16 cellular contexts compared by ENCODE assay signal in genomic region chr6:98433325-98433724, GRCh38.
DNase-seq lines count a peak whose midpoint lies in the region; ATAC-seq and TF ChIP-seq lines count a peak whose summit lies in the region.
"Had no signal": no experiment of that assay in that cellular context is flagged by ENCODE, and none has a peak within 500 bp of the region (broad histone marks: within the 10 kb centered on the region; RNA-seq: fewer than 3 reads in every experiment).

No MANE protein-coding gene starts in this region.

- ATAC-seq in GM18907 (IDR thresholded peaks at IDR 0.05; ENCODE audit: unreplicated experiment): peak; percentile 85
- peak; percentile 97 for ATAC-seq in GM21529 (IDR thresholded peaks at IDR 0.05; ENCODE audit: unreplicated experiment)
- peak; percentile 95 for ATAC-seq in HG03060 (IDR thresholded peaks at IDR 0.05; ENCODE audit: low read depth, unreplicated experiment)
- ATAC-seq: left cardiac atrium, sciatic nerve, T-helper 17 cell had no signal

- no peak overlapping the region for H3K4me2 ChIP-seq in MM.1S (ENCODE audit: low read depth, low read length)
- H3K4me2 ChIP-seq: BLaER1 treated with 17β-estradiol and CSF1 and Interleukin-3, amounts not matched to agents 10 nM and 100 nM had no signal

- no peaks in the 10 kb centered on the region for H3K27me3 ChIP-seq in MM.1S (replicated peaks; ENCODE audit: insufficient read depth, low read length)
- H3K27me3 ChIP-seq in breast epithelium: no peaks in the 10 kb centered on the region
- H3K27me3 ChIP-seq: BLaER1 treated with 17β-estradiol and CSF1 and Interleukin-3, amounts not matched to agents 10 nM and 100 nM had no signal

- no peak overlapping the region for H3K9ac ChIP-seq in MM.1S (ENCODE audit: low read length)
- H3K9ac ChIP-seq: BLaER1 treated with 17β-estradiol and CSF1 and Interleukin-3, amounts not matched to agents 10 nM and 100 nM had no signal

- H3K4me3 ChIP-seq in MM.1S (ENCODE audit: low read length) (no peak overlapping the region), breast epithelium (no peak overlapping the region)
- H3K4me3 ChIP-seq: BLaER1 treated with 17β-estradiol and CSF1 and Interleukin-3, amounts not matched to agents 10 nM and 100 nM had no signal

- no peak for TF ChIP-seq CTCF in MM.1S (IDR thresholded peaks at IDR 0.05; ENCODE audit: low read length)
- TF ChIP-seq CTCF in breast epithelium (IDR thresholded peaks at IDR 0.05): no peak

- H3K9me3 ChIP-seq in MM.1S (replicated peaks; ENCODE audit: insufficient read depth, low read length): no peaks in the 10 kb centered on the region
- H3K9me3 ChIP-seq in breast epithelium: peaks cover 0 to 23% of the 10 kb centered on the region in 2 donors

- TF ChIP-seq POLR2A in breast epithelium (IDR thresholded peaks at IDR 0.05): no peak

- H3K27ac ChIP-seq in MM.1S (ENCODE audit: low read length) (peak overlapping the region; percentile 22; the same call in 1 of the 2 replicates), breast epithelium (no peak overlapping the region)
- H3K27ac ChIP-seq: BLaER1 treated with 17β-estradiol and CSF1 and Interleukin-3, amounts not matched to agents 10 nM and 100 nM had no signal

- H3K79me2 ChIP-seq in MM.1S (ENCODE audit: low read length): no peaks in the 10 kb centered on the region

- intact Hi-C loops in breast epithelium (cut with DNase I; ENCODE audit: low total_unique reads): no loop called here

- H3K4me1 ChIP-seq in MM.1S (ENCODE audit: low read length): 0 out of 2 replicates have a peak, but pooled peaks cover 4% of the 10 kb centered on the region
- no peaks in the 10 kb centered on the region for H3K4me1 ChIP-seq in breast epithelium
- H3K4me1 ChIP-seq: BLaER1 treated with 17β-estradiol and CSF1 and Interleukin-3, amounts not matched to agents 10 nM and 100 nM had no signal

- H3F3A ChIP-seq in MM.1S (ENCODE audit: insufficient read depth, low read length): no peaks in the 10 kb centered on the region

- H3K36me3 ChIP-seq in MM.1S (replicated peaks; ENCODE audit: insufficient read depth, low read length): no peaks in the 10 kb centered on the region
- no peaks in the 10 kb centered on the region for H3K36me3 ChIP-seq in breast epithelium
- H3K36me3 ChIP-seq: BLaER1 treated with 17β-estradiol and CSF1 and Interleukin-3, amounts not matched to agents 10 nM and 100 nM had no signal

- no peaks in the 10 kb centered on the region for H4K20me1 ChIP-seq in MM.1S (ENCODE audit: insufficient read depth, low read length)
- H4K20me1 ChIP-seq: BLaER1 treated with 17β-estradiol and CSF1 and Interleukin-3, amounts not matched to agents 10 nM and 100 nM had no signal

- DNase-seq in MM.1S: peak; percentile 43
- DNase-seq in HuH-7.5 (ENCODE audit: low spot score): no peak
- no peak for DNase-seq in NCI-H2227 treated with DMSO at 0.1 percent for 48 hours (lab: John Stamatoyannopoulos, UW)
- no peak for DNase-seq in stimulated activated CD4-positive, alpha-beta T cell treated with anti-CD3 and anti-CD28 coated beads, Interleukin-1b, Interleukin-23, amount 100 ng/mL, for 48 hours
- DNase-seq in breast epithelium (ENCODE audit: low spot score in 2 of 2): no peak
- DNase-seq: activated CD4-positive, alpha-beta T cell treated with anti-CD3 and anti-CD28 coated beads, Interleukin-2, amount 10 ng/mL, durations not matched to agents 7 days and 5 days; activated effector memory CD4-positive, alpha-beta T cell treated with anti-CD3 and anti-CD28 coated beads, Interleukin-2, amount 50 U/mL, for 16 hours; head of caudate nucleus; left cardiac atrium; NCI-H345; T-helper 17 cell had no signal

- H2AFZ ChIP-seq in MM.1S (ENCODE audit: low read length): no peak overlapping the region

- no peaks in the 10 kb centered on the region for H3K9me2 ChIP-seq in MM.1S (replicated peaks; ENCODE audit: insufficient read depth, low read length)
